ENCODE assay signal across 27 cellular contexts in the genomic region with DNA sequence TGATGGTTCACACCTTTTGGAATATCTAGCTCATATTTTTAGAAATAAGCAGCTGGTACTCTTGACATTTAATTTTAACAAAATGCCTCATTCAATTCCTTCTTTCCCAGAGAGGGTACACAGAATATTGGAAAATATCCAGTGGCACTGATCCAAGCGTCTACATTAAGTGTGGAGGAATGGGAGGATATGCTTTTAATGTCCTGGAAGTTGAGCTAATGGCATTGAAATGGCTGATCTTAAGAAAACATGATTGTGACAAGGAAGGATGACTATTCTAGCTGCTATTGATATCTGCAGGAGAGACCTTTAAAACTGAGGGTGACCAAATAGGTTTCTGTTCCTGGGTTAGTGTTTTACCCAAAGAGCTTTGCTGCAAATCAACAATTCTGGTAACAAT. TPM values are rescaled to one million over a fixed set of nuclear protein-coding genes. Genes with fewer than 3 reads are reported as not detected.
A peak's percentile ranks its signal among the peaks of the same experiment; 100 is the strongest.
DNase-seq lines count a peak whose midpoint lies in the region; ATAC-seq, FAIRE-seq and TF ChIP-seq lines count a peak whose summit lies in the region.
"Had no signal": no experiment of that assay in that cellular context is flagged by ENCODE, and none has a peak within 500 bp of the region (broad histone marks: within the 10 kb centered on the region; RNA-seq: fewer than 3 reads in every experiment).

No MANE protein-coding gene starts in this region.

- no peaks in the 10 kb centered on the region for H3K27me3 Mint-ChIP-seq in osteocyte (ENCODE audit: unreplicated experiment)

- BruUV-seq in K562 (replicated peaks; lab: Mats Ljungman, UMichigan): no TSS peak

- no peaks in the 10 kb centered on the region for H4K20me1 ChIP-seq in K562 (replicated peaks; ENCODE audit: control insufficient read depth, insufficient read depth, low read length)

- no peak overlapping the region for H3K4me3 ChIP-seq in K562
- H3K4me3 ChIP-seq in WERI-Rb-1 (ENCODE audit: low read depth, low read length): no peak overlapping the region
- H3K4me3 ChIP-seq: GM23248, SK-N-MC had no signal

- in situ Hi-C loops in K562 (cut with MboI): no loop called here

- H3K27me3 ChIP-seq in K562 (ENCODE audit: control insufficient read depth in 2 of 2, insufficient read depth in 2 of 2, low read length in 2 of 2) (no peaks in the 10 kb centered on the region), WERI-Rb-1 (ENCODE audit: insufficient read depth, low read depth, severe bottlenecking) (no peaks in the 10 kb centered on the region)

- no peaks in the 10 kb centered on the region for H3K36me3 Mint-ChIP-seq in osteocyte (ENCODE audit: unreplicated experiment)
- H3K36me3 Mint-ChIP-seq: CD8-positive, alpha-beta memory T cell; T-cell had no signal

- WGBS in K562 (ENCODE audit: insufficient coverage, low coverage, missing lambda C conversion rate): 13% methylated on average over 1 of the region's 1 CpG

- no peak for TF ChIP-seq EP300 in K562 (IDR thresholded peaks at IDR 0.05; ENCODE audit: low read length)

- H3K9ac ChIP-seq in K562 (ENCODE audit: insufficient read depth in 1 of 2, low read depth in 2 of 2, low read length in 2 of 2): no peak overlapping the region
- H3K9ac ChIP-seq: GM23248 had no signal

- intact Hi-C loops in K562 (cut with micrococcal nuclease): no loop called here

- H3K27ac ChIP-seq in K562 (ENCODE audit: extremely low read depth, low read depth, low read length): no peak overlapping the region
- no peak overlapping the region for H3K27ac ChIP-seq in WERI-Rb-1
- H3K27ac ChIP-seq: C4-2B, GM23248, SK-N-MC had no signal

- no peak for ATAC-seq in K562
- ATAC-seq: T-cell had no signal

- POLR2A ChIA-PET in K562 (lab: Yijun Ruan, JAX): interaction anchor here (0.6 to 1.5 kb wide), 4 partner anchors 12 to 217 kb away, joined by 3 to 5 read pairs (median 3); no protein-coding TSS in a partner anchor

- H3K27ac Mint-ChIP-seq in osteocyte (ENCODE audit: unreplicated experiment): peak overlapping the region; percentile 4
- H3K27ac Mint-ChIP-seq: CD8-positive, alpha-beta memory T cell; H9; T-cell had no signal

- peak; percentile 26 for DNase-seq in EH (ENCODE audit: low read depth)
- peak; percentile 20 for DNase-seq in NCI-H2029 treated with DMSO at 0.1 percent for 48 hours (lab: John Stamatoyannopoulos, UW)
- DNase-seq in K562 (ENCODE audit: extremely low read depth in 1 of 4, low spot score in 3 of 4): no peak
- DNase-seq in osteocyte (ENCODE audit: extremely low spot score, unreplicated experiment): no peak
- no peak for DNase-seq in DMS53 (lab: John Stamatoyannopoulos, UW)
- DNase-seq in WERI-Rb-1: no peak
- DNase-seq in HK-2 (ENCODE audit: unreplicated experiment): no peak
- DNase-seq: Calu3; CD8-positive, alpha-beta memory T cell; DMS153; GM23248; H9; KG1; NCI-H1092; NCI-H1436; NCI-H187 treated with DMSO at 0.1 percent for 48 hours; NCI-H2171; NCI-H345; NCI-H526; RPMI8226; SHP77 treated with DMSO at 0.1 percent for 48 hours; T-cell had no signal

- no peaks in the 10 kb centered on the region for H3K79me2 ChIP-seq in K562 (ENCODE audit: control insufficient read depth, insufficient read depth, low read length)

- TF ChIP-seq RAD21 in K562 (CRISPR knock-in tag; conservative IDR thresholded peaks at IDR 0.05 in 1 of 2, IDR thresholded peaks at IDR 0.05 in 1 of 2): no peak

- peaks cover 0 to 14% of the 10 kb centered on the region in 2 experiments; a peak in 2 of 5 replicates for H3K4me1 ChIP-seq in K562 (replicated peaks in 1 of 2; ENCODE audit: control insufficient read depth in 2 of 2, insufficient read depth in 2 of 2, low read length in 2 of 2)

- H3K9me3 ChIP-seq in K562 (replicated peaks; ENCODE audit: control insufficient read depth, insufficient read depth, low read depth, low read length): no peaks in the 10 kb centered on the region
- H3K9me3 ChIP-seq in WERI-Rb-1 (ENCODE audit: severe bottlenecking): no peaks in the 10 kb centered on the region

- H3K9me1 ChIP-seq in K562 (ENCODE audit: control insufficient read depth, insufficient read depth, low read length): no peaks in the 10 kb centered on the region

- H3K4me3 Mint-ChIP-seq in osteocyte (ENCODE audit: unreplicated experiment): no peak overlapping the region
- H3K4me3 Mint-ChIP-seq: CD8-positive, alpha-beta memory T cell; H9; T-cell had no signal

- TF ChIP-seq CTCF in K562 (IDR thresholded peaks at IDR 0.05 in 2 of 3, conservative IDR thresholded peaks at IDR 0.05 in 1 of 3; ENCODE audit: insufficient read depth in 2 of 3, low read depth in 1 of 3, low read length in 3 of 3) (no peak), osteocyte (IDR thresholded peaks at IDR 0.05) (no peak), WERI-Rb-1 (IDR thresholded peaks at IDR 0.05; ENCODE audit: low read depth, low read length) (no peak)

- no peak overlapping the region for H3K4me2 ChIP-seq in K562 (ENCODE audit: insufficient read depth, low read length)

- CTCF ChIA-PET in K562 (lab: Yijun Ruan, JAX; ENCODE audit: low intra/inter-chr PET ratio): no interaction called here

- H3K36me3 ChIP-seq in K562 (ENCODE audit: control insufficient read depth, insufficient read depth, low read length) (no peaks in the 10 kb centered on the region), WERI-Rb-1 (no peaks in the 10 kb centered on the region)

- no peak for FAIRE-seq in K562 (lab: Jason Lieb, UNC)

- 0 out of 2 replicates have a peak overlapping the region, but pooled peaks have one; percentile 36 for H2AFZ ChIP-seq in K562 (ENCODE audit: low read depth, low read length)
- H2AFZ ChIP-seq: GM23248 had no signal

- H3K4me1 Mint-ChIP-seq in osteocyte (ENCODE audit: unreplicated experiment): peaks cover 40% of the 10 kb centered on the region
- H3K4me1 Mint-ChIP-seq: CD8-positive, alpha-beta memory T cell; T-cell had no signal

- no peak for TF ChIP-seq POLR2A in K562 (conservative IDR thresholded peaks at IDR 0.05)

- H3K9me3 Mint-ChIP-seq in osteocyte (ENCODE audit: unreplicated experiment): peaks cover 3% of the 10 kb centered on the region
- H3K9me3 Mint-ChIP-seq: CD8-positive, alpha-beta memory T cell; H9; T-cell had no signal

TF ChIP-seq in K562, 482 proteins besides CTCF, POLR2A, EP300 and RAD21 (continues in another document):
- no peak for TF ChIP-seq ZNF408 (CRISPR knock-in tag; IDR thresholded peaks at IDR 0.05; ENCODE audit: low read depth)
- TF ChIP-seq, protein P1, sequence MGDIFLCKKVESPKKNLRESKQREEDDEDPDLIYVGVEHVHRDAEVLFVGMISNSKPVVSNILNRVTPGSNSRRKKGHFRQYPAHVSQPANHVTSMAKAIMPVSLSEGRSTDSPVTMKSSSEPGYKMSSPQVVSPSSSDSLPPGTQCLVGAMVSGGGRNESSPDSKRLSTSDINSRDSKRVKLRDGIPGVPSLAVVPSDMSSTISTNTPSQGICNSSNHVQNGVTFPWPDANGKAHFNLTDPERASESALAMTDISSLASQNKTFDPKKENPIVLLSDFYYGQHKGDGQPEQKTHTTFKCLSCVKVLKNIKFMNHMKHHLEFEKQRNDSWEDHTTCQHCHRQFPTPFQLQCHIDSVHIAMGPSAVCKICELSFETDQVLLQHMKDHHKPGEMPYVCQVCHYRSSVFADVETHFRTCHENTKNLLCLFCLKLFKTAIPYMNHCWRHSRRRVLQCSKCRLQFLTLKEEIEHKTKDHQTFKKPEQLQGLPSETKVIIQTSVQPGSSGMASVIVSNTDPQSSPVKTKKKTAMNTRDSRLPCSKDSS (IDR thresholded peaks at IDR 0.05; ENCODE audit: low read depth, partially characterized antibody): no peak
- TF ChIP-seq MAX (CRISPR knock-in tag; IDR thresholded peaks at IDR 0.05): no peak
- TF ChIP-seq ZNF511 (CRISPR knock-in tag; IDR thresholded peaks at IDR 0.05): no peak
- no peak for TF ChIP-seq ZNF146 (CRISPR knock-in tag; IDR thresholded peaks at IDR 0.05; ENCODE audit: unreplicated experiment)
- no peak for TF ChIP-seq HSF4 (CRISPR knock-in tag; IDR thresholded peaks at IDR 0.05; ENCODE audit: borderline replicate concordance)
- TF ChIP-seq KAT7 (CRISPR knock-in tag; IDR thresholded peaks at IDR 0.05; ENCODE audit: borderline replicate concordance): no peak
- TF ChIP-seq TCF7 (IDR thresholded peaks at IDR 0.05; ENCODE audit: borderline replicate concordance): no peak
- no peak for TF ChIP-seq ZNF311 (CRISPR knock-in tag; IDR thresholded peaks at IDR 0.05)
- no peak for TF ChIP-seq NFRKB (IDR thresholded peaks at IDR 0.05; ENCODE audit: low read depth)
- TF ChIP-seq BRF1 (IDR thresholded peaks at IDR 0.05; ENCODE audit: borderline replicate concordance, extremely low read depth, insufficient read length): no peak
- no peak for TF ChIP-seq GATA2 (CRISPR knock-in tag; IDR thresholded peaks at IDR 0.05)

RNA-seq across cellular contexts. Expression of gene ZNF366, which starts 30.0 kb away (rescaled TPM):
- total RNA-seq in K562 (2011; cell fraction: chromatin; rRNA removed; ENCODE audit: low replicate concordance): not detected in 2 replicates
- not detected in 2 replicates for total RNA-seq in K562 (2011; cell fraction: nucleolus; rRNA removed)
- total RNA-seq in K562 (2011; cell fraction: nucleoplasm; rRNA removed): not detected in 2 replicates
- total RNA-seq in K562 (2014; rRNA removed) (not detected in 2 replicates), K562 (2014; rRNA removed; fragmentation: Illumina TruSeq; extraction: Trizol) (not detected in 2 replicates), K562 (2015; rRNA removed; fragmentation: Illumina TruSeq; extraction: Trizol) (not detected in 2 replicates), K562 (2021) (not detected in 2 replicates), osteocyte (not detected in 2 replicates)
- polyA plus RNA-seq in K562 (2011; rRNA removed) (not detected in 2 replicates), K562 (2014; fragmentation: Illumina TruSeq; extraction: Trizol) (not detected in 2 replicates), K562 (2014; fragmentation: Nextera tagmentation; extraction: Ambion mirVana) (not detected), K562 (2014; rRNA removed) (not detected in 2 replicates)
- polyA plus RNA-seq in K562 (2011; cell fraction: cytosol; rRNA removed): not detected in 2 replicates
- polyA plus RNA-seq in K562 (2011; cell fraction: nucleus; rRNA removed): not detected in 2 replicates
- not detected in 2 replicates for polyA plus RNA-seq in K562 (2012)
- polyA minus RNA-seq in K562 (2011; rRNA and poly(A)+ RNA removed): not detected in 2 replicates
- not detected in 2 replicates for polyA minus RNA-seq in K562 (2011; cell fraction: cytosol; rRNA and poly(A)+ RNA removed)
- not detected in 2 replicates for polyA minus RNA-seq in K562 (2011; cell fraction: nucleus; rRNA and poly(A)+ RNA removed)
- total RNA-seq: A172; Calu3; CD8-positive, alpha-beta memory T cell; Daoy; GM23248; H9; HT1080 had no signal
- polyA plus RNA-seq: CD8-positive, alpha-beta memory T cell; GM23248 had no signal

Comparison
In these comparisons a context has a peak if more than half of its experiments do, and no peak if none do; other contexts are left out.
1. DNase-seq: peak in EH (single experiment) and NCI-H2029 treated with DMSO at 0.1 percent for 48 hours (single experiment); none in K562 (0 of 4), osteocyte (single experiment), DMS53 (single experiment), WERI-Rb-1 (single experiment) and HK-2 (single experiment).